1 cellular context compared by ENCODE assay signal in genomic region chr2:37326866-37327634, GRCh38.
TF ChIP-seq lines count a peak whose summit lies in the region.

No MANE protein-coding gene starts in this region.

TF ChIP-seq in K562, 482 proteins besides CTCF, POLR2A, EP300 and RAD21 (continued from another document):
- TF ChIP-seq CLOCK (CRISPR knock-in tag; IDR thresholded peaks at IDR 0.05; ENCODE audit: borderline replicate concordance): no peak
- TF ChIP-seq RBBP5 (IDR thresholded peaks at IDR 0.05; ENCODE audit: borderline replicate concordance, insufficient read depth, low read length, poor library complexity, severe bottlenecking): no peak
- TF ChIP-seq RBFOX2 (IDR thresholded peaks at IDR 0.05; ENCODE audit: low read depth, low read length): no peak
